In genomic region chr10:127978481-127978880, GRCh38 we compare ENCODE assay signal across 15 cellular contexts.
A peak's percentile ranks its signal among the peaks of the same experiment; 100 is the strongest.
DNase-seq lines count a peak whose midpoint lies in the region; ATAC-seq and TF ChIP-seq lines count a peak whose summit lies in the region.
"Had no signal": no experiment of that assay in that cellular context is flagged by ENCODE, and none has a peak within 500 bp of the region (broad histone marks: within the 10 kb centered on the region; RNA-seq: fewer than 3 reads in every experiment).

No MANE protein-coding gene starts in this region.

- CTCF ChIA-PET in PC-3 (lab: Charles Lee), result no interaction called here

- no peak for TF ChIP-seq CTCF in upper lobe of right lung (IDR thresholded peaks at IDR 0.05)
- TF ChIP-seq CTCF in PC-3 (conservative IDR thresholded peaks at IDR 0.05; ENCODE audit: low read depth, low read length), result no peak

- DNase-seq in right cardiac atrium (no peak), Right ventricle myocardium superior (no peak), islet precursor cell (peak; percentile 46), upper lobe of right lung (no peak), PC-3 (no peak), NCI-H524 treated with DMSO at 0.1 percent for 48 hours (lab: John Stamatoyannopoulos, UW) (no peak), NCI-H2171 treated with DMSO at 0.1 percent for 48 hours (lab: John Stamatoyannopoulos, UW) (no peak)
- DNase-seq: activated CD4-positive, alpha-beta memory T cell treated with anti-CD3 and anti-CD28 coated beads, Interleukin-2, amount 10 ng/mL, durations not matched to agents 7 days and 5 days; activated naive CD8-positive, alpha-beta T cell treated with anti-CD3 and anti-CD28 coated beads, Interleukin-2, amount 50 U/mL, for 24 hours; CD4-positive, alpha-beta memory T cell; ovary; small intestine had no signal

- H3K27ac ChIP-seq in right cardiac atrium (ENCODE audit: low read length), result peak overlapping the region; percentile 16
- H3K27ac ChIP-seq in skin epidermis, result peak overlapping the region in 17 of 21 experiments; percentile 1 to 78 (median 51)
- H3K27ac ChIP-seq in upper lobe of right lung, result peak overlapping the region; percentile 72
- H3K27ac ChIP-seq in PC-3 (ENCODE audit: low read length), result no peak overlapping the region
- H3K27ac ChIP-seq: ovary had no signal

- H3K27me3 ChIP-seq in right cardiac atrium (ENCODE audit: control insufficient read depth, insufficient read depth) (no peaks in the 10 kb centered on the region), upper lobe of right lung (no peaks in the 10 kb centered on the region), PC-3 (ENCODE audit: low read length) (no peaks in the 10 kb centered on the region)
- H3K27me3 ChIP-seq: ovary had no signal

- no TSS peak for BruUV-seq in PC-3 (replicated peaks; lab: Mats Ljungman, UMichigan)

- WGBS in right cardiac atrium, result 98% methylated on average over 9 of the region's 9 CpGs

- H3K79me2 ChIP-seq in PC-3 (ENCODE audit: low read length), result no peaks in the 10 kb centered on the region

- H3K36me3 ChIP-seq in upper lobe of right lung, result no peaks in the 10 kb centered on the region
- H3K36me3 ChIP-seq in PC-3 (ENCODE audit: low read depth, low read length), result no peaks in the 10 kb centered on the region
- H3K36me3 ChIP-seq: ovary had no signal

- no peaks in the 10 kb centered on the region for H4K20me1 ChIP-seq in PC-3 (ENCODE audit: low read length)

- no peak for ATAC-seq in right cardiac atrium
- ATAC-seq in Right ventricle myocardium superior (ENCODE audit: poor library complexity), result no peak
- no peak for ATAC-seq in upper lobe of right lung
- ATAC-seq in PC-3, result no peak
- ATAC-seq: activated naive CD8-positive, alpha-beta T cell treated with anti-CD3 and anti-CD28 coated beads, Interleukin-2, amount 50 U/mL, for 24 hours; WTC11 had no signal

- no peaks in the 10 kb centered on the region for H3K9me3 ChIP-seq in right cardiac atrium (ENCODE audit: control insufficient read depth, low read length)
- no peaks in the 10 kb centered on the region for H3K9me3 ChIP-seq in upper lobe of right lung
- no peaks in the 10 kb centered on the region for H3K9me3 ChIP-seq in PC-3 (ENCODE audit: low read length)
- H3K9me3 ChIP-seq: ovary had no signal

- intact Hi-C loops in right cardiac atrium (cut with DNase I) (loop anchor here in 1 of 4 donors (10.0 kb wide), 1 partner anchor 54 kb away; no protein-coding TSS in a partner anchor), Right ventricle myocardium superior (cut with DNase I) (no loop called here), upper lobe of right lung (cut with DNase I) (no loop called here), PC-3 (cut with micrococcal nuclease) (no loop called here)

- no peak overlapping the region for H2AFZ ChIP-seq in PC-3 (ENCODE audit: low read length)
- H2AFZ ChIP-seq: GM23338 had no signal

- no peak overlapping the region for H3K9ac ChIP-seq in PC-3 (ENCODE audit: low read length)

- POLR2A ChIA-PET in PC-3 (lab: Charles Lee; ENCODE audit: unreplicated experiment), result no interaction called here

- peaks cover 11% of the 10 kb centered on the region for H3K4me1 ChIP-seq in right cardiac atrium (ENCODE audit: control insufficient read depth, insufficient read depth, low read length)
- peaks cover 47% of the 10 kb centered on the region for H3K4me1 ChIP-seq in upper lobe of right lung
- peaks cover 9% of the 10 kb centered on the region; the same call in 1 of the 2 replicates for H3K4me1 ChIP-seq in PC-3 (ENCODE audit: insufficient read depth, low read length)

- no peaks in the 10 kb centered on the region for H3K9me2 ChIP-seq in PC-3 (replicated peaks; ENCODE audit: low read length)

- H3F3A ChIP-seq in PC-3 (ENCODE audit: low read length, unreplicated experiment), result no peaks in the 10 kb centered on the region

- H3K4me3 ChIP-seq in right cardiac atrium (ENCODE audit: low read length) (no peak overlapping the region), skin epidermis (no peak overlapping the region), upper lobe of right lung (no peak overlapping the region), PC-3 (ENCODE audit: low read length) (no peak overlapping the region)
- H3K4me3 ChIP-seq: GM23338, ovary had no signal

- H3K4me2 ChIP-seq in PC-3 (ENCODE audit: low read length), result no peak overlapping the region
- H3K4me2 ChIP-seq: GM23338 had no signal
